1 cellular context compared by ENCODE assay signal in the genomic region with DNA sequence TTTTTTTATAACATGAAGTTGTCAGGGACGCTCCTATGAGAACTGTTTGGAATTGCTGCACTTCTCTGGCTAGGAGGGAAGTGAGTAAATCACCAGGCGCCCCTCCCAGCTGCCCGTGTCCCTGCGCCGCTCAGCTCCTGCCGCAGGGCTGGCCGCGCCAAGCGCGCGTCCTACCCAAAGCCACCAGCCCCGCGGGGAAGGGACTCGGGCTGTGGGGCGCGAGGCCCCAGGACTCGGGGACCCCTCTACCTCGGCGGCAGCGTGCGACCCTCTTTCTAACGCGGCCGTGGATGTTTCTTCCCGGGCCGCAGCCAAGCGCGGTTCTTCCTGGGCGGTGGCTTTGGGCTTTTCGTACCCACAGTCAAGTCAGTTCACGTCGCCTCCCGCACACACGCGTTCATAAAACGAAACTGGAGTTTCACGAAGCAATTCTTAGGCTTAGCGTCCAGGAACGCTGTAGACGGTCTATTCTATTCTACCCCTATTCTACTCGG.
TF ChIP-seq lines count a peak whose summit lies in the region.

No MANE protein-coding gene starts in this region.

TF ChIP-seq in IMR-90, 13 proteins besides CTCF, POLR2A, EP300 and RAD21:
- TF ChIP-seq RFX5 (IDR thresholded peaks at IDR 0.05; ENCODE audit: low read depth, low read length): no peak
- TF ChIP-seq CHD1 (IDR thresholded peaks at IDR 0.05; ENCODE audit: low read depth, low read length): no peak
- TF ChIP-seq, protein P1, sequence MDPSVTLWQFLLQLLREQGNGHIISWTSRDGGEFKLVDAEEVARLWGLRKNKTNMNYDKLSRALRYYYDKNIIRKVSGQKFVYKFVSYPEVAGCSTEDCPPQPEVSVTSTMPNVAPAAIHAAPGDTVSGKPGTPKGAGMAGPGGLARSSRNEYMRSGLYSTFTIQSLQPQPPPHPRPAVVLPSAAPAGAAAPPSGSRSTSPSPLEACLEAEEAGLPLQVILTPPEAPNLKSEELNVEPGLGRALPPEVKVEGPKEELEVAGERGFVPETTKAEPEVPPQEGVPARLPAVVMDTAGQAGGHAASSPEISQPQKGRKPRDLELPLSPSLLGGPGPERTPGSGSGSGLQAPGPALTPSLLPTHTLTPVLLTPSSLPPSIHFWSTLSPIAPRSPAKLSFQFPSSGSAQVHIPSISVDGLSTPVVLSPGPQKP (IDR thresholded peaks at IDR 0.05; ENCODE audit: borderline replicate concordance, low read depth, low read length): no peak
